Comparison of ENCODE assay signal across 19 cellular contexts in genomic region chr9:99588747-99589146, GRCh38.
DNase-seq lines count a peak whose midpoint lies in the region; ATAC-seq, FAIRE-seq and TF ChIP-seq lines count a peak whose summit lies in the region.
"Had no signal": no experiment of that assay in that cellular context is flagged by ENCODE, and none has a peak within 500 bp of the region (broad histone marks: within the 10 kb centered on the region; RNA-seq: fewer than 3 reads in every experiment).

No MANE protein-coding gene starts in this region.

- H3K27me3 ChIP-seq in K562 (ENCODE audit: control insufficient read depth in 2 of 2, insufficient read depth in 2 of 2, low read length in 2 of 2) (no peaks in the 10 kb centered on the region), neural cell (ENCODE audit: insufficient read depth, low read depth, low read length) (no peaks in the 10 kb centered on the region), suprapubic skin (no peaks in the 10 kb centered on the region)

- H3K9me1 ChIP-seq in K562 (ENCODE audit: control insufficient read depth, insufficient read depth, low read length) = no peaks in the 10 kb centered on the region

- no peak overlapping the region for H3K9ac ChIP-seq in K562 (ENCODE audit: insufficient read depth in 1 of 2, low read depth in 2 of 2, low read length in 2 of 2)
- peak overlapping the region; percentile 25 for H3K9ac ChIP-seq in neural cell (ENCODE audit: low read length)
- H3K9ac ChIP-seq: GM23248 had no signal

- DNase-seq in A549 (ENCODE audit: low read depth in 1 of 2, low spot score in 1 of 2) = no peak
- no peak for DNase-seq in K562 (ENCODE audit: extremely low read depth in 1 of 4, low spot score in 3 of 4)
- DNase-seq in suprapubic skin (ENCODE audit: low spot score in 2 of 2) = no peak
- DNase-seq in GM12891 (ENCODE audit: insufficient read length, low spot score) = no peak
- DNase-seq in SKM-1 (lab: John Stamatoyannopoulos, UW; ENCODE audit: unreplicated experiment) = no peak
- DNase-seq: 8988T; C1 segment of cervical spinal cord; Calu3; CD4-positive, alpha-beta memory T cell; COR-L47; DMS53; DMS79 treated with DMSO at 0.1 percent for 48 hours; GF-D8; GM23248; H7; HCEC 1CT had no signal

- no peaks in the 10 kb centered on the region for H4K20me1 ChIP-seq in K562 (replicated peaks; ENCODE audit: control insufficient read depth, insufficient read depth, low read length)
- no peaks in the 10 kb centered on the region for H4K20me1 ChIP-seq in neural cell (ENCODE audit: insufficient read depth)

- BruUV-seq in K562 (replicated peaks; lab: Mats Ljungman, UMichigan) = no TSS peak

- H3F3A ChIP-seq in neural cell (ENCODE audit: insufficient read depth, low read length, poor library complexity, severe bottlenecking) = no peaks in the 10 kb centered on the region

- no peak for TF ChIP-seq RAD21 in A549 (conservative IDR thresholded peaks at IDR 0.05 in 1 of 2, IDR thresholded peaks at IDR 0.05 in 1 of 2)
- no peak for TF ChIP-seq RAD21 in K562 (CRISPR knock-in tag; conservative IDR thresholded peaks at IDR 0.05 in 1 of 2, IDR thresholded peaks at IDR 0.05 in 1 of 2)
- no peak for TF ChIP-seq RAD21 in neural cell (conservative IDR thresholded peaks at IDR 0.05)

- no peaks in the 10 kb centered on the region for H3K36me3 ChIP-seq in K562 (ENCODE audit: control insufficient read depth, insufficient read depth, low read length)
- H3K36me3 ChIP-seq in neural cell (ENCODE audit: insufficient read depth, low read length) = no peaks in the 10 kb centered on the region
- H3K36me3 ChIP-seq in suprapubic skin = no peaks in the 10 kb centered on the region

- H3K4me3 ChIP-seq in A549 (no peak overlapping the region), K562 (no peak overlapping the region), neural cell (ENCODE audit: low read length) (peak overlapping the region; percentile 42), suprapubic skin (no peak overlapping the region)
- H3K4me3 ChIP-seq: GM23248 had no signal

- FAIRE-seq in A549 (lab: Jason Lieb, UNC) (no peak), K562 (lab: Jason Lieb, UNC) (no peak), GM12891 (lab: Jason Lieb, UNC) (no peak)
- FAIRE-seq: GM12892, H1 had no signal

- intact Hi-C loops in K562 (cut with micrococcal nuclease) = loop anchor here (10.0 kb wide), 1 partner anchor 404 kb away; no protein-coding TSS in a partner anchor

- no peaks in the 10 kb centered on the region for H3K9me2 ChIP-seq in neural cell (ENCODE audit: insufficient read depth, low read length)

- H3K27ac ChIP-seq in A549 (no peak overlapping the region), K562 (ENCODE audit: extremely low read depth, low read depth, low read length) (no peak overlapping the region), neural cell (ENCODE audit: low read length) (peak overlapping the region; percentile 91), suprapubic skin (no peak overlapping the region)
- H3K27ac ChIP-seq: GM23248 had no signal

- no peak for TF ChIP-seq POLR2A in A549 (IDR thresholded peaks at IDR 0.05; ENCODE audit: low read length)
- TF ChIP-seq POLR2A in K562 (conservative IDR thresholded peaks at IDR 0.05) = no peak
- TF ChIP-seq POLR2A in suprapubic skin (IDR thresholded peaks at IDR 0.05) = no peak
- no peak for TF ChIP-seq POLR2A in GM12891 (IDR thresholded peaks at IDR 0.05; ENCODE audit: low read depth, low read length)

- ATAC-seq in A549 (no peak), K562 (no peak)

- H3K9me3 ChIP-seq in A549 = no peaks in the 10 kb centered on the region
- no peaks in the 10 kb centered on the region for H3K9me3 ChIP-seq in K562 (replicated peaks; ENCODE audit: control insufficient read depth, insufficient read depth, low read depth, low read length)
- no peaks in the 10 kb centered on the region for H3K9me3 ChIP-seq in neural cell (ENCODE audit: low read length)
- no peaks in the 10 kb centered on the region for H3K9me3 ChIP-seq in suprapubic skin

- CTCF ChIA-PET in A549 (lab: Yijun Ruan, JAX) (no interaction called here), K562 (lab: Yijun Ruan, JAX; ENCODE audit: low intra/inter-chr PET ratio) (no interaction called here)

- in situ Hi-C loops in K562 (cut with MboI) = no loop called here

- H3K79me2 ChIP-seq in K562 (ENCODE audit: control insufficient read depth, insufficient read depth, low read length) (no peaks in the 10 kb centered on the region), neural cell (replicated peaks; ENCODE audit: insufficient read depth, low read length) (no peaks in the 10 kb centered on the region)

- no peak overlapping the region for H2AFZ ChIP-seq in K562 (ENCODE audit: low read depth, low read length)
- H2AFZ ChIP-seq in neural cell (ENCODE audit: low read depth, low read length) = no peak overlapping the region
- H2AFZ ChIP-seq: GM23248 had no signal

- WGBS in A549 (ENCODE audit: missing lambda C conversion rate) = 48% methylated on average over 2 of the region's 2 CpGs
- 3% methylated on average over 2 of the region's 2 CpGs for WGBS in K562 (ENCODE audit: insufficient coverage, low coverage, missing lambda C conversion rate)
- 90% methylated on average over 2 of the region's 2 CpGs for WGBS in suprapubic skin

- H3K4me1 ChIP-seq in A549 (no peaks in the 10 kb centered on the region), K562 (replicated peaks in 1 of 2; ENCODE audit: control insufficient read depth in 2 of 2, insufficient read depth in 2 of 2, low read length in 2 of 2) (no peaks in the 10 kb centered on the region), suprapubic skin (no peaks in the 10 kb centered on the region)

- H3K4me2 ChIP-seq in A549 = no peak overlapping the region
- H3K4me2 ChIP-seq in K562 (ENCODE audit: insufficient read depth, low read length) = no peak overlapping the region
- H3K4me2 ChIP-seq in neural cell (ENCODE audit: low read length) = peak overlapping the region; percentile 3

- TF ChIP-seq CTCF in A549 (IDR thresholded peaks at IDR 0.05) (no peak), K562 (IDR thresholded peaks at IDR 0.05 in 2 of 3, conservative IDR thresholded peaks at IDR 0.05 in 1 of 3; ENCODE audit: insufficient read depth in 2 of 3, low read depth in 1 of 3, low read length in 3 of 3) (no peak), neural cell (IDR thresholded peaks at IDR 0.05; ENCODE audit: poor library complexity, severe bottlenecking) (no peak), suprapubic skin (IDR thresholded peaks at IDR 0.05) (no peak)

- POLR2A ChIA-PET in A549 (lab: Yijun Ruan, JAX) = no interaction called here
- POLR2A ChIA-PET in K562 (lab: Yijun Ruan, JAX) = no interaction called here

- no peak for TF ChIP-seq EP300 in A549 (IDR thresholded peaks at IDR 0.05)
- no peak for TF ChIP-seq EP300 in K562 (IDR thresholded peaks at IDR 0.05; ENCODE audit: low read length)
- no peak for TF ChIP-seq EP300 in neural cell (conservative IDR thresholded peaks at IDR 0.05; ENCODE audit: poor library complexity, severe bottlenecking)
- no peak for TF ChIP-seq EP300 in suprapubic skin (IDR thresholded peaks at IDR 0.05)

TF ChIP-seq in A549, 52 proteins besides CTCF, POLR2A, EP300 and RAD21:
- TF ChIP-seq PBX3 (IDR thresholded peaks at IDR 0.05) (no peak), MAFK (IDR thresholded peaks at IDR 0.05; ENCODE audit: partially characterized antibody) (peak; percentile 69)
TF ChIP-seq in A549: peak in this region for 1.

TF ChIP-seq in K562, 482 proteins besides CTCF, POLR2A, EP300 and RAD21 (continues in another document):
- TF ChIP-seq ZBTB17 (CRISPR knock-in tag; IDR thresholded peaks at IDR 0.05) (no peak), MAFF (IDR thresholded peaks at IDR 0.05; ENCODE audit: low read length) (0 out of 2 replicates have a peak, but pooled peaks have one; percentile 22), FOXK2 (conservative IDR thresholded peaks at IDR 0.05 in 1 of 2, IDR thresholded peaks at IDR 0.05 in 1 of 2; ENCODE audit: low read depth in 2 of 2) (no peak), ZNF316 (IDR thresholded peaks at IDR 0.05) (peak; percentile 38; the same call in 1 of the 2 replicates), MAFG (tag; conservative IDR thresholded peaks at IDR 0.05) (0 out of 2 replicates have a peak, but pooled peaks have one; percentile 24), ZNF785 (CRISPR knock-in tag; IDR thresholded peaks at IDR 0.05) (no peak)

TF ChIP-seq in neural cell, 6 proteins besides CTCF, POLR2A, EP300 and RAD21 (continues in another document):
- TF ChIP-seq POLR2AphosphoS5 (IDR thresholded peaks at IDR 0.05) = no peak
- TF ChIP-seq TAF1 (IDR thresholded peaks at IDR 0.05; ENCODE audit: low read depth) = no peak
- TF ChIP-seq MXI1 (conservative IDR thresholded peaks at IDR 0.05; ENCODE audit: poor library complexity, severe bottlenecking) = no peak

TF ChIP-seq in GM12891, 5 proteins besides CTCF, POLR2A, EP300 and RAD21:
- no peak for TF ChIP-seq PAX5 (IDR thresholded peaks at IDR 0.05; ENCODE audit: insufficient read depth, low read length, severe bottlenecking)
- TF ChIP-seq SPI1 (IDR thresholded peaks at IDR 0.05; ENCODE audit: low read depth, low read length) = no peak
- no peak for TF ChIP-seq POU2F2 (IDR thresholded peaks at IDR 0.05; ENCODE audit: low read depth, low read length)
- TF ChIP-seq POLR2AphosphoS5 (IDR thresholded peaks at IDR 0.05; ENCODE audit: low read depth, low read length) = no peak
- no peak for TF ChIP-seq TAF1 (IDR thresholded peaks at IDR 0.05; ENCODE audit: low read depth, low read length)

Comparison
In these comparisons a context has a peak if more than half of its experiments do, and no peak if none do; other contexts are left out.
1. Of the 35 proteins assayed by ChIP-seq in both K562 and A549: peak only in K562: none; only in A549: none; in both: MAFK; in neither: 34.